Comparison of ENCODE assay signal across 8 cellular contexts in genomic region chr22:50469377-50470305, GRCh38.
DNase-seq lines count a peak whose midpoint lies in the region; ATAC-seq and TF ChIP-seq lines count a peak whose summit lies in the region.

No MANE protein-coding gene starts in this region.

- H3K4me3 ChIP-seq in AG10803 (ENCODE audit: low read length) (no peak overlapping the region), foreskin fibroblast (ENCODE audit: low read depth in 1 of 2, low read length in 2 of 2) (no peak overlapping the region)

- DNase-seq in AG10803 (ENCODE audit: low read depth) (peak; percentile 27), NOMO-1 treated with dmso at 0.1 percent for 144 hours (lab: John Stamatoyannopoulos, UW; ENCODE audit: unreplicated experiment) (peak; percentile 84), activated T-cell treated with anti-CD3 and anti-CD28 coated beads for 4 hours (peak; percentile 94), foreskin fibroblast (peak; percentile 19 to 64), NCI-H1048 (lab: John Stamatoyannopoulos, UW) (no peak)
- peak; percentile 90 for DNase-seq in stimulated activated CD4-positive, alpha-beta T cell treated with anti-CD3 and anti-CD28 coated beads, Interleukin-4, amount 100 ng/mL, for 24 hours

- TF ChIP-seq CTCF in AG10803 (conservative IDR thresholded peaks at IDR 0.05; ENCODE audit: low read length) (no peak), foreskin fibroblast (IDR thresholded peaks at IDR 0.05; ENCODE audit: low read depth, low read length) (no peak)

- ATAC-seq in GM19025 (IDR thresholded peaks at IDR 0.05; ENCODE audit: low read depth, unreplicated experiment) (peak; percentile 55), HG03159 (IDR thresholded peaks at IDR 0.05; ENCODE audit: unreplicated experiment) (peak; percentile 56)
